16 cellular contexts compared by ENCODE assay signal in genomic region chr13:41453620-41454019, GRCh38. TPM values are rescaled to one million over a fixed set of nuclear protein-coding genes. Genes with fewer than 3 reads are reported as not detected.
A peak's percentile ranks its signal among the peaks of the same experiment; 100 is the strongest.
DNase-seq lines count a peak whose midpoint lies in the region; ATAC-seq, FAIRE-seq and TF ChIP-seq lines count a peak whose summit lies in the region.
"Had no signal": no experiment of that assay in that cellular context is flagged by ENCODE, and none has a peak within 500 bp of the region (broad histone marks: within the 10 kb centered on the region; RNA-seq: fewer than 3 reads in every experiment).

No MANE protein-coding gene starts in this region.

- TF ChIP-seq EP300 in K562 (IDR thresholded peaks at IDR 0.05; ENCODE audit: low read length) (no peak), stomach (IDR thresholded peaks at IDR 0.05) (no peak)

- POLR2A ChIA-PET in K562 (lab: Yijun Ruan, JAX): no interaction called here

- no peaks in the 10 kb centered on the region for H4K20me1 ChIP-seq in K562 (replicated peaks; ENCODE audit: control insufficient read depth, insufficient read depth, low read length)

- no peak for DNase-seq in K562 (ENCODE audit: extremely low read depth in 1 of 4, low spot score in 3 of 4)
- no peak for DNase-seq in pancreas
- DNase-seq in stomach: no peak
- DNase-seq in type B pancreatic cell (ENCODE audit: extremely low spot score, unreplicated experiment): no peak
- no peak for DNase-seq in cardiac septum (ENCODE audit: low spot score)
- DNase-seq: BE2C; CD4-positive, alpha-beta memory T cell; DMS79 treated with DMSO at 0.1 percent for 48 hours; GF-D8 had no signal

- no peak for TF ChIP-seq CTCF in K562 (IDR thresholded peaks at IDR 0.05 in 2 of 3, conservative IDR thresholded peaks at IDR 0.05 in 1 of 3; ENCODE audit: insufficient read depth in 2 of 3, low read depth in 1 of 3, low read length in 3 of 3)
- TF ChIP-seq CTCF in pancreas (IDR thresholded peaks at IDR 0.05): no peak
- TF ChIP-seq CTCF in stomach (IDR thresholded peaks at IDR 0.05): no peak
- TF ChIP-seq CTCF in type B pancreatic cell (conservative IDR thresholded peaks at IDR 0.05): no peak

- 72% methylated on average over 7 of the region's 7 CpGs for WGBS in K562 (ENCODE audit: insufficient coverage, low coverage, missing lambda C conversion rate)
- WGBS in pancreas, 2 donors: 82 to 86% methylated on average over 7 of the region's 7 CpGs
- 89 to 94% (median 94%) methylated on average over 7 of the region's 7 CpGs for WGBS in stomach, 5 donors

- peak; percentile 92 for FAIRE-seq in A204.1 (lab: Jason Lieb, UNC)
- peak; percentile 93 for FAIRE-seq in G401.6 (lab: Jason Lieb, UNC)
- FAIRE-seq in K562 (lab: Jason Lieb, UNC): no peak
- peak; percentile 97 for FAIRE-seq in pancreas (lab: Jason Lieb, UNC)
- FAIRE-seq: A549, GM19239, H1 had no signal

- H3K9me3 ChIP-seq in K562 (replicated peaks; ENCODE audit: control insufficient read depth, insufficient read depth, low read depth, low read length) (no peaks in the 10 kb centered on the region), pancreas (no peaks in the 10 kb centered on the region), stomach (peaks cover 0 to 5% (median 0%) of the 10 kb centered on the region in 4 donors)
- H3K9me3 ChIP-seq: A549, BE2C, HAP-1 had no signal

- intact Hi-C loops in K562 (cut with micrococcal nuclease): no loop called here
- intact Hi-C loops in pancreas (cut with DNase I): no loop called here
- intact Hi-C loops in stomach (cut with DNase I; ENCODE audit: low total_unique reads): no loop called here
- intact Hi-C loops in cardiac septum (cut with DNase I): no loop called here

- H3K4me3 ChIP-seq in K562 (no peak overlapping the region), pancreas (no peak overlapping the region), stomach (no peak overlapping the region)
- H3K4me3 ChIP-seq: A549, HAP-1 had no signal

- in situ Hi-C loops in K562 (cut with MboI): no loop called here

- H3K9ac ChIP-seq in K562 (ENCODE audit: insufficient read depth in 1 of 2, low read depth in 2 of 2, low read length in 2 of 2): no peak overlapping the region

- H2AFZ ChIP-seq in K562 (ENCODE audit: low read depth, low read length): no peak overlapping the region

- peaks cover 2 to 21% of the 10 kb centered on the region in 2 experiments; a peak in 3 of 5 replicates for H3K4me1 ChIP-seq in K562 (replicated peaks in 1 of 2; ENCODE audit: control insufficient read depth in 2 of 2, insufficient read depth in 2 of 2, low read length in 2 of 2)
- no peaks in the 10 kb centered on the region for H3K4me1 ChIP-seq in pancreas
- peaks cover 5 to 23% (median 22%) of the 10 kb centered on the region in 4 donors for H3K4me1 ChIP-seq in stomach
- H3K4me1 ChIP-seq: A549, BE2C had no signal

- H3K9me3 Mint-ChIP-seq in type B pancreatic cell: peaks cover 3% of the 10 kb centered on the region

- H3K27ac ChIP-seq in K562 (ENCODE audit: extremely low read depth, low read depth, low read length): no peak overlapping the region
- H3K27ac ChIP-seq in pancreas: no peak overlapping the region
- no peak overlapping the region for H3K27ac ChIP-seq in stomach
- H3K27ac ChIP-seq: A549, C4-2B had no signal

- no peaks in the 10 kb centered on the region for H3K36me3 Mint-ChIP-seq in type B pancreatic cell

- no peak for ATAC-seq in K562
- ATAC-seq in pancreas: no peak
- ATAC-seq: A549 had no signal

- H3K36me3 ChIP-seq in K562 (ENCODE audit: control insufficient read depth, insufficient read depth, low read length) (no peaks in the 10 kb centered on the region), pancreas (no peaks in the 10 kb centered on the region), stomach (no peaks in the 10 kb centered on the region)
- H3K36me3 ChIP-seq: BE2C, HAP-1 had no signal

- H3K27ac Mint-ChIP-seq in type B pancreatic cell: no peak overlapping the region

- CTCF ChIA-PET in K562 (lab: Yijun Ruan, JAX; ENCODE audit: low intra/inter-chr PET ratio): no interaction called here

- H3K4me3 Mint-ChIP-seq in type B pancreatic cell: no peak overlapping the region
- H3K4me3 Mint-ChIP-seq: CD4-positive, alpha-beta memory T cell had no signal

- no peaks in the 10 kb centered on the region for H3K27me3 ChIP-seq in K562 (ENCODE audit: control insufficient read depth in 2 of 2, insufficient read depth in 2 of 2, low read length in 2 of 2)
- H3K27me3 ChIP-seq in pancreas: no peaks in the 10 kb centered on the region
- H3K27me3 ChIP-seq in stomach: peaks cover 0 to 34% (median 21%) of the 10 kb centered on the region in 3 donors

- BruUV-seq in K562 (replicated peaks; lab: Mats Ljungman, UMichigan): no TSS peak

- no peaks in the 10 kb centered on the region for H3K4me1 Mint-ChIP-seq in type B pancreatic cell (ENCODE audit: unreplicated experiment)

- TF ChIP-seq POLR2A in K562 (conservative IDR thresholded peaks at IDR 0.05) (no peak), stomach (IDR thresholded peaks at IDR 0.05) (no peak)

- no peaks in the 10 kb centered on the region; the same call in 2 of the 3 replicates for H3K79me2 ChIP-seq in K562 (ENCODE audit: control insufficient read depth, insufficient read depth, low read length)

- H3K9me1 ChIP-seq in K562 (ENCODE audit: control insufficient read depth, insufficient read depth, low read length): no peaks in the 10 kb centered on the region

- H3K4me2 ChIP-seq in K562 (ENCODE audit: insufficient read depth, low read length): no peak overlapping the region
- H3K4me2 ChIP-seq: A549 had no signal

- peaks cover 46% of the 10 kb centered on the region for H3K27me3 Mint-ChIP-seq in type B pancreatic cell
- H3K27me3 Mint-ChIP-seq: CD4-positive, alpha-beta memory T cell had no signal

- no peak for TF ChIP-seq RAD21 in K562 (CRISPR knock-in tag; conservative IDR thresholded peaks at IDR 0.05 in 1 of 2, IDR thresholded peaks at IDR 0.05 in 1 of 2)

RNA-seq across cellular contexts. Expression of gene RGCC, which starts 3.7 kb away (rescaled TPM):
- total RNA-seq in K562 (2011; cell fraction: chromatin; rRNA removed; ENCODE audit: low replicate concordance): 0.67 and 1.6 TPM in 2 replicates
- 0.92 and 1.5 TPM in 2 replicates for total RNA-seq in K562 (2011; cell fraction: nucleolus; rRNA removed)
- total RNA-seq in K562 (2011; cell fraction: nucleoplasm; rRNA removed): 1.5 TPM in 1 of 2 replicates, not detected in the other
- total RNA-seq in K562 (2014; rRNA removed) (9.2 and 10.4 TPM in 2 replicates), K562 (2014; rRNA removed; fragmentation: Illumina TruSeq; extraction: Trizol) (5.0 and 5.8 TPM in 2 replicates), K562 (2015; rRNA removed; fragmentation: Illumina TruSeq; extraction: Trizol) (1.8 and 2.6 TPM in 2 replicates), K562 (2021) (6.1 and 7.3 TPM in 2 replicates), pancreas (10 to 100 TPM in 2 of 6 donors, 1 to 10 TPM in 4; 3.2 to 15.3 (median 6.5) TPM), stomach (10 to 100 TPM in 4 of 5 donors, 1 to 10 TPM in 1; 4.6 to 58.3 (median 39.8) TPM), type B pancreatic cell (ENCODE audit: low replicate concordance) (2.7 TPM in 2 replicates), cardiac septum (41.4 TPM)
- polyA plus RNA-seq in K562 (2011; rRNA removed) (6.7 and 7.2 TPM in 2 replicates), K562 (2014; fragmentation: Illumina TruSeq; extraction: Trizol) (3.8 and 5.4 TPM in 2 replicates), K562 (2014; fragmentation: Nextera tagmentation; extraction: Ambion mirVana) (1 to 10 TPM in 1 of 2 experiments, under 1 TPM in 1; 0.51 to 1.6 TPM), K562 (2014; rRNA removed) (7.2 and 10.3 TPM in 2 replicates), pancreas (10 to 100 TPM in 1 of 2 donors, 1 to 10 TPM in 1; 7.0 to 22.9 TPM), stomach (10 to 100 TPM; 10.6 to 38.2 (median 19.1) TPM)
- 5.3 and 8.7 TPM in 2 replicates for polyA plus RNA-seq in K562 (2011; cell fraction: cytosol; rRNA removed)
- polyA plus RNA-seq in K562 (2011; cell fraction: nucleus; rRNA removed): 2.8 and 4.8 TPM in 2 replicates
- polyA plus RNA-seq in K562 (2012): 1.7 and 2.8 TPM in 2 replicates
- polyA minus RNA-seq in K562 (2011; rRNA and poly(A)+ RNA removed): 1.3 and 1.9 TPM in 2 replicates
- 2.1 and 2.9 TPM in 2 replicates for polyA minus RNA-seq in K562 (2011; cell fraction: cytosol; rRNA and poly(A)+ RNA removed)
- polyA minus RNA-seq in K562 (2011; cell fraction: nucleus; rRNA and poly(A)+ RNA removed): 0.81 and 1.4 TPM in 2 replicates
- polyA plus RNA-seq: H1 had no signal
